15 cellular contexts compared by ENCODE assay signal in the genomic region with DNA sequence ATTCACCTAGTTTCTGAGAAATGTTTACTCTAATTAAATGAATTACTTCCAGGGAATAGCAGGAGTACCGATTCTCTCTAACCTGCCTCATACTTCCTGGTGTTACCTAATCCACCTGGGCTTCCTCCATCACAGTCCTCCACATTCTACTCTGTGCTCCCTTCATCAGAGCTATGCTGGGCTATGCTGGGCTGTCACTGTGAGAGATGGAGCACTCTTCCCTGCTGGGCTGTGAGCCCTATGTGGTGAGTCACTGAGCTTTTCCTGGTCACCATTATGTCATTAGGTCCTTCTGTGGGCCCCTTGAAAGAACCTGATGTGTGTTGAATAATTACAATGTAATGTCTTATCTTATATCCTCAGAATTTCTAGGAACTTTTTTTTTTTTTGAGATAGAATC. TPM values are rescaled to one million over a fixed set of nuclear protein-coding genes. Genes with fewer than 3 reads are reported as not detected.
"Had no signal": no experiment of that assay in that cellular context is flagged by ENCODE, and none has a peak within 500 bp of the region (broad histone marks: within the 10 kb centered on the region; RNA-seq: fewer than 3 reads in every experiment).

No MANE protein-coding gene starts in this region.

RNA-seq across cellular contexts. Expression of gene CYP2A13, which starts 43.2 kb away (rescaled TPM):
- total RNA-seq: adrenal gland; ascending aorta; dermis microvascular lymphatic vessel endothelial cell; hepatocyte; kidney epithelial cell; mononuclear cell; stomach; suprapubic skin; T-helper 2 cell treated with Interferon-gamma antibody and Interleukin-4, amounts not matched to agents 100 ng/mL and 5 ng/mL, for 36 hours; tibial nerve; vagina had no signal
- polyA plus RNA-seq: adrenal gland, esophagus, hepatocyte, immature natural killer cell, neural cell, small intestine, stomach had no signal

RNA-seq across cellular contexts. Expression of gene CYP2B6, which starts 54.0 kb away (rescaled TPM):
- total RNA-seq: ascending aorta; dermis microvascular lymphatic vessel endothelial cell; mononuclear cell; T-helper 2 cell treated with Interferon-gamma antibody and Interleukin-4, amounts not matched to agents 100 ng/mL and 5 ng/mL, for 36 hours; tibial nerve; vagina had no signal
- polyA plus RNA-seq: esophagus, immature natural killer cell, neural cell, stomach had no signal
